Comparison of ENCODE assay signal across 11 cellular contexts in genomic region chr14:105166571-105167302, GRCh38. TPM values are rescaled to one million over a fixed set of nuclear protein-coding genes. Genes with fewer than 3 reads are reported as not detected.
DNase-seq lines count a peak whose midpoint lies in the region; ATAC-seq lines count a peak whose summit lies in the region.
"Had no signal": no experiment of that assay in that cellular context is flagged by ENCODE, and none has a peak within 500 bp of the region (broad histone marks: within the 10 kb centered on the region; RNA-seq: fewer than 3 reads in every experiment).

No MANE protein-coding gene starts in this region.

- no peak for ATAC-seq in CD4-positive, CD25-positive, alpha-beta regulatory T cell (ENCODE audit: low read depth in 2 of 2)
- ATAC-seq in naive B cell (ENCODE audit: low read depth in 2 of 2) (no peak), HG03565 (IDR thresholded peaks at IDR 0.05; ENCODE audit: unreplicated experiment) (no peak)

- H3K9me3 Mint-ChIP-seq in CD4-positive, CD25-positive, alpha-beta regulatory T cell = peaks cover 0 to 1% (median 0%) of the 10 kb centered on the region in 7 donors
- no peaks in the 10 kb centered on the region for H3K9me3 Mint-ChIP-seq in activated T-helper 2 cell treated with anti-CD3 and anti-CD28 coated beads, Interferon-gamma antibody, Interleukin-2, Interleukin-4, amounts not matched to agents 10 μg/mL and 5 μg/mL and 100 μg/mL, durations not matched to agents 14 hours and 24 hours and 36 hours
- H3K9me3 Mint-ChIP-seq in naive B cell = no peaks in the 10 kb centered on the region

- H3K27me3 Mint-ChIP-seq in CD4-positive, CD25-positive, alpha-beta regulatory T cell = peaks cover 19% of the 10 kb centered on the region
- H3K27me3 Mint-ChIP-seq in activated T-helper 2 cell treated with anti-CD3 and anti-CD28 coated beads, Interferon-gamma antibody, Interleukin-2, Interleukin-4, amounts not matched to agents 10 μg/mL and 5 μg/mL and 100 μg/mL, durations not matched to agents 14 hours and 24 hours and 36 hours (ENCODE audit: low read depth) = peaks cover 17% of the 10 kb centered on the region
- peaks cover 5 to 28% (median 21%) of the 10 kb centered on the region in 3 donors for H3K27me3 Mint-ChIP-seq in naive B cell

- H3K27ac Mint-ChIP-seq in CD4-positive, CD25-positive, alpha-beta regulatory T cell = peak overlapping the region in 1 of 3 donors; percentile 26
- no peak overlapping the region for H3K27ac Mint-ChIP-seq in activated T-helper 2 cell treated with anti-CD3 and anti-CD28 coated beads, Interferon-gamma antibody, Interleukin-2, Interleukin-4, amounts not matched to agents 10 μg/mL and 5 μg/mL and 100 μg/mL, durations not matched to agents 14 hours and 24 hours and 36 hours
- no peak overlapping the region for H3K27ac Mint-ChIP-seq in naive B cell

- H3K4me3 Mint-ChIP-seq in CD4-positive, CD25-positive, alpha-beta regulatory T cell = peak overlapping the region; percentile 15 to 73 (median 46)
- H3K4me3 Mint-ChIP-seq in activated T-helper 2 cell treated with anti-CD3 and anti-CD28 coated beads, Interferon-gamma antibody, Interleukin-2, Interleukin-4, amounts not matched to agents 10 μg/mL and 5 μg/mL and 100 μg/mL, durations not matched to agents 14 hours and 24 hours and 36 hours (ENCODE audit: low read depth) = peak overlapping the region; percentile 8
- H3K4me3 Mint-ChIP-seq in naive B cell = peak overlapping the region; percentile 18 to 84 (median 60)

- peaks cover 3% of the 10 kb centered on the region for H3K27me3 ChIP-seq in CD4-positive, CD25-positive, alpha-beta regulatory T cell (ENCODE audit: control insufficient read depth, insufficient read depth, low read length)
- no peaks in the 10 kb centered on the region for H3K27me3 ChIP-seq in HAP-1 (ENCODE audit: low read depth)

- H3K9me3 ChIP-seq in CD4-positive, CD25-positive, alpha-beta regulatory T cell (ENCODE audit: control insufficient read depth in 2 of 2, low read length in 2 of 2) = no peaks in the 10 kb centered on the region
- H3K9me3 ChIP-seq in HAP-1 = no peaks in the 10 kb centered on the region

- intact Hi-C loops in activated T-helper 2 cell treated with anti-CD3 and anti-CD28 coated beads, Interferon-gamma antibody, Interleukin-2, Interleukin-4, amounts not matched to agents 10 μg/mL and 5 μg/mL and 100 μg/mL, durations not matched to agents 14 hours and 24 hours and 36 hours (cut with micrococcal nuclease) = loop anchor here (5.0 kb wide), 1 partner anchor 74 kb away; no protein-coding TSS in a partner anchor

- H3K4me1 Mint-ChIP-seq in CD4-positive, CD25-positive, alpha-beta regulatory T cell = peaks cover 0 to 20% (median 8%) of the 10 kb centered on the region in 4 donors
- peaks cover 6% of the 10 kb centered on the region for H3K4me1 Mint-ChIP-seq in activated T-helper 2 cell treated with anti-CD3 and anti-CD28 coated beads, Interferon-gamma antibody, Interleukin-2, Interleukin-4, amounts not matched to agents 10 μg/mL and 5 μg/mL and 100 μg/mL, durations not matched to agents 14 hours and 24 hours and 36 hours (ENCODE audit: low read depth)
- H3K4me1 Mint-ChIP-seq in naive B cell = peaks cover 9 to 17% (median 14%) of the 10 kb centered on the region in 3 donors

- H3K4me3 ChIP-seq in CD4-positive, CD25-positive, alpha-beta regulatory T cell (ENCODE audit: low read depth, low read length) = no peak overlapping the region
- H3K4me3 ChIP-seq in HAP-1 = peak overlapping the region; percentile 37

- in situ Hi-C loops in HAP-1 (cut with MboI; ENCODE audit: low sequenced_read_pairs) = no loop called here

- no peak for DNase-seq in CD4-positive, CD25-positive, alpha-beta regulatory T cell
- no peak for DNase-seq in HAP-1 (ENCODE audit: low spot score in 2 of 2)
- no peak for DNase-seq in activated T-helper 2 cell treated with anti-CD3 and anti-CD28 coated beads, Interferon-gamma antibody, Interleukin-2, Interleukin-4, amounts not matched to agents 10 μg/mL and 5 μg/mL and 100 μg/mL, durations not matched to agents 14 hours and 24 hours and 36 hours (ENCODE audit: low spot score)
- DNase-seq in naive B cell = no peak
- DNase-seq in stimulated activated naive CD4-positive, alpha-beta T cell (lab: John Stamatoyannopoulos, UW) = no peak
- DNase-seq in AG20443 (ENCODE audit: low spot score) = no peak
- no peak for DNase-seq in iPS-NIHi7 (ENCODE audit: extremely low spot score)
- DNase-seq: foreskin melanocyte, KG1, NCI-H345 had no signal

- no peaks in the 10 kb centered on the region for H3K36me3 ChIP-seq in CD4-positive, CD25-positive, alpha-beta regulatory T cell (ENCODE audit: control insufficient read depth, insufficient read depth, low read length)
- peaks cover 15% of the 10 kb centered on the region for H3K36me3 ChIP-seq in HAP-1 (replicated peaks)

- H3K4me1 ChIP-seq in CD4-positive, CD25-positive, alpha-beta regulatory T cell (ENCODE audit: control insufficient read depth, insufficient read depth, low read length, poor library complexity, severe bottlenecking) = peaks cover 24% of the 10 kb centered on the region
- H3K4me1 ChIP-seq in HAP-1 = peaks cover 6% of the 10 kb centered on the region

- no peaks in the 10 kb centered on the region for H3K36me3 Mint-ChIP-seq in CD4-positive, CD25-positive, alpha-beta regulatory T cell
- no peaks in the 10 kb centered on the region for H3K36me3 Mint-ChIP-seq in activated T-helper 2 cell treated with anti-CD3 and anti-CD28 coated beads, Interferon-gamma antibody, Interleukin-2, Interleukin-4, amounts not matched to agents 10 μg/mL and 5 μg/mL and 100 μg/mL, durations not matched to agents 14 hours and 24 hours and 36 hours (ENCODE audit: low read depth)
- H3K36me3 Mint-ChIP-seq in naive B cell = peaks cover 0 to 7% of the 10 kb centered on the region in 2 donors

- H3K27ac ChIP-seq in CD4-positive, CD25-positive, alpha-beta regulatory T cell (ENCODE audit: insufficient read depth, low read length, poor library complexity, severe bottlenecking) = no peak overlapping the region

RNA-seq across cellular contexts. Expression of gene JAG2, which starts 1.8 kb away (rescaled TPM):
- total RNA-seq in CD4-positive, CD25-positive, alpha-beta regulatory T cell = 1.4 TPM
- under 1 TPM in 2 of 4 donors, not detected in 2; 0.05 to 0.23 TPM for polyA plus RNA-seq in CD4-positive, CD25-positive, alpha-beta regulatory T cell
- total RNA-seq in activated T-helper 2 cell treated with anti-CD3 and anti-CD28 coated beads, Interferon-gamma antibody, Interleukin-2, Interleukin-4, amounts not matched to agents 10 μg/mL and 5 μg/mL and 100 μg/mL, durations not matched to agents 14 hours and 24 hours and 36 hours = 2.6 and 3.2 TPM in 2 replicates
- polyA plus RNA-seq in naive B cell (ENCODE audit: low read depth in 6 of 6) = not detected

RNA-seq across cellular contexts. Expression of gene NUDT14, which starts 14.4 kb away (rescaled TPM):
- 15.3 TPM for total RNA-seq in CD4-positive, CD25-positive, alpha-beta regulatory T cell
- polyA plus RNA-seq in CD4-positive, CD25-positive, alpha-beta regulatory T cell = 10 to 100 TPM in 2 of 4 donors, 1 to 10 TPM in 2; 6.5 to 18.1 (median 10.6) TPM
- 7.7 and 10.4 TPM in 2 replicates for total RNA-seq in activated T-helper 2 cell treated with anti-CD3 and anti-CD28 coated beads, Interferon-gamma antibody, Interleukin-2, Interleukin-4, amounts not matched to agents 10 μg/mL and 5 μg/mL and 100 μg/mL, durations not matched to agents 14 hours and 24 hours and 36 hours
- 10 to 100 TPM in 2 of 6 donors, 1 to 10 TPM in 4; 4.4 to 20.6 (median 9.1) TPM for polyA plus RNA-seq in naive B cell (ENCODE audit: low read depth in 6 of 6)

Comparison
In these comparisons a context has a peak if more than half of its experiments do, and no peak if none do; other contexts are left out.
1. H3K4me3 Mint-ChIP-seq: peak in every context shown above with its lines; median percentile 60 in naive B cell; 46 in CD4-positive, CD25-positive, alpha-beta regulatory T cell; 8 in activated T-helper 2 cell treated with anti-CD3 and anti-CD28 coated beads, Interferon-gamma antibody, Interleukin-2, Interleukin-4, amounts not matched to agents 10 μg/mL and 5 μg/mL and 100 μg/mL, durations not matched to agents 14 hours and 24 hours and 36 hours.